Comparison of ENCODE assay signal across 15 cellular contexts in the genomic region with DNA sequence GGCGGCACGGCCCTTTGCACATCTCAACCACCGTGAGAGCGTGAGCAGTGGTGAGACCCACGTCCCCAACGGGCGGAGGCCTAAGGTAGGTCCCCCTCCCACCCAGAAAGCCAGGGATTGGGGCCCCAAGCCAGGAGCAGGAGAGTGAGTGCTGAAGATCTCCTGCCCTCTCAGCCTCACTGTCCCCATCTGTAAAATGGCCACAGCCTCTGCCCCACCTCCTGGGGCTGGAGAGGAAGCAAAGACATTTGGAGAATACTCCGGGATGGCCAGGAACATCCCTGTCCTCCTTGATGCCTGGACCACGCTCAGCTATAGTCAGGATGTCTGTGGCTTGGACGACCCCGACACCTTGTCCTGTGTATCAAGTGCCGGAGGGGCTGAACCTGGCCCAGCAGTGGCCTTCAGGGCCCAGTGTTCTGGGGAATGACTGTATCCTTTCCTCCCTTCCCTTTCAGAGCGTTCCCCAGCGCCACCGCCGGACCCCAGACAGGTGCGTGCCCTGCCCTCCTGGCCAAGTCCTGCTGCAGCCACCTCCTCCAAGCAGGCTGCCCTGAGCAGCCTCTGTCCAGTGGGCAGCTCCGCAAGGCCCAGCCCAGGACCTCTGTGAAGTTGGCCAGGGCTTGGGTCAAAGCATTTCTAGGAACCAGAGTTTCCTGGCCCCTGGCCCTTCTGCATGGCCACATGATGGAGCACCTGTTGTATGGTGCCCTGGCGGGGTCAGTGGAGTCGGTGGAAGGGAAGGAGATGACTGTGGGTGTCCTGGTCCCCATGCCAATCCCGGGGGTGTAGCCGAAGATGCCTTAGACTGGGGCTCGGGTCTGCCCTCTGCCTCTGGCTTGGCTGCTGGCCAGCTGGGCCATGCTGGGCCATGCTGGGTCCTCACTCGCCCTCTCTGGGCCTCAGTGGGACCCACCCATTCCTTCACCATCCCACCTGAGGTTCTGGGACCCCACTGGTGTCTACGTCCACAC. TPM values are rescaled to one million over a fixed set of nuclear protein-coding genes. Genes with fewer than 3 reads are reported as not detected.
DNase-seq lines count a peak whose midpoint lies in the region; ATAC-seq, FAIRE-seq and TF ChIP-seq lines count a peak whose summit lies in the region.
"Had no signal": no experiment of that assay in that cellular context is flagged by ENCODE, and none has a peak within 500 bp of the region (broad histone marks: within the 10 kb centered on the region; RNA-seq: fewer than 3 reads in every experiment).

No MANE protein-coding gene starts in this region.

- no peaks in the 10 kb centered on the region for H3K36me3 ChIP-seq in HepG2 (replicated peaks in 1 of 2; ENCODE audit: control insufficient read depth in 1 of 2, insufficient read depth in 2 of 2, low read length in 2 of 2)

- H2AFZ ChIP-seq in HepG2 (ENCODE audit: low read length), result no peak overlapping the region
- H2AFZ ChIP-seq: hepatocyte had no signal

- peak overlapping the region; percentile 69; the same call in 1 of the 2 replicates for H3K4me2 ChIP-seq in HepG2 (ENCODE audit: low read depth, low read length)
- H3K4me2 ChIP-seq: hepatocyte had no signal

- H3K27ac ChIP-seq in HepG2 (ENCODE audit: extremely low read length, insufficient read depth, low read length), result no peak overlapping the region
- H3K27ac ChIP-seq: hepatocyte, psoas muscle had no signal

- no peak for FAIRE-seq in HepG2 (lab: Jason Lieb, UNC)
- FAIRE-seq: GM18507 had no signal

- H3K4me3 Mint-ChIP-seq in activated naive CD8-positive, alpha-beta T cell treated with anti-CD3 and anti-CD28 coated beads, Interleukin-2, amount 10 ng/mL, durations not matched to agents 7 days and 5 days, result no peak overlapping the region
- H3K4me3 Mint-ChIP-seq in activated naive CD8-positive, alpha-beta T cell treated with anti-CD3 and anti-CD28 coated beads for 36 hours, result no peak overlapping the region
- no peak overlapping the region for H3K4me3 Mint-ChIP-seq in type B pancreatic cell
- no peak overlapping the region for H3K4me3 Mint-ChIP-seq in activated naive CD8-positive, alpha-beta T cell treated with anti-CD3 and anti-CD28 coated beads, Interleukin-2, amount 50 U/mL, for 24 hours
- H3K4me3 Mint-ChIP-seq: brain had no signal

- H3K4me3 ChIP-seq in HepG2 (replicated peaks in 1 of 3; ENCODE audit: insufficient read depth in 1 of 3, low read depth in 2 of 3, low read length in 3 of 3), result no peak overlapping the region; a peak in 1 of 6 replicates
- H3K4me3 ChIP-seq: hepatocyte, psoas muscle had no signal

- no peak overlapping the region for H3K27ac Mint-ChIP-seq in activated naive CD8-positive, alpha-beta T cell treated with anti-CD3 and anti-CD28 coated beads, Interleukin-2, amount 10 ng/mL, durations not matched to agents 7 days and 5 days
- H3K27ac Mint-ChIP-seq in activated naive CD8-positive, alpha-beta T cell treated with anti-CD3 and anti-CD28 coated beads for 36 hours, result no peak overlapping the region
- H3K27ac Mint-ChIP-seq in type B pancreatic cell, result no peak overlapping the region
- no peak overlapping the region for H3K27ac Mint-ChIP-seq in activated naive CD8-positive, alpha-beta T cell treated with anti-CD3 and anti-CD28 coated beads, Interleukin-2, amount 50 U/mL, for 24 hours
- H3K27ac Mint-ChIP-seq: brain had no signal

- peaks cover 49% of the 10 kb centered on the region for H3K4me1 ChIP-seq in HepG2 (ENCODE audit: insufficient read depth, low read length)
- H3K4me1 ChIP-seq: psoas muscle had no signal

- no peaks in the 10 kb centered on the region for H3K27me3 Mint-ChIP-seq in activated naive CD8-positive, alpha-beta T cell treated with anti-CD3 and anti-CD28 coated beads, Interleukin-2, amount 10 ng/mL, durations not matched to agents 7 days and 5 days
- H3K27me3 Mint-ChIP-seq in activated naive CD8-positive, alpha-beta T cell treated with anti-CD3 and anti-CD28 coated beads for 36 hours, result no peaks in the 10 kb centered on the region
- H3K27me3 Mint-ChIP-seq in type B pancreatic cell, result no peaks in the 10 kb centered on the region
- no peaks in the 10 kb centered on the region for H3K27me3 Mint-ChIP-seq in activated naive CD8-positive, alpha-beta T cell treated with anti-CD3 and anti-CD28 coated beads, Interleukin-2, amount 50 U/mL, for 24 hours
- H3K27me3 Mint-ChIP-seq: brain had no signal

- H3K9ac ChIP-seq in HepG2 (ENCODE audit: insufficient read depth, low read depth, low read length), result no peak overlapping the region

- no peaks in the 10 kb centered on the region for H3K9me3 Mint-ChIP-seq in activated naive CD8-positive, alpha-beta T cell treated with anti-CD3 and anti-CD28 coated beads, Interleukin-2, amount 10 ng/mL, durations not matched to agents 7 days and 5 days
- H3K9me3 Mint-ChIP-seq in activated naive CD8-positive, alpha-beta T cell treated with anti-CD3 and anti-CD28 coated beads for 36 hours, result no peaks in the 10 kb centered on the region
- no peaks in the 10 kb centered on the region for H3K9me3 Mint-ChIP-seq in type B pancreatic cell
- H3K9me3 Mint-ChIP-seq in activated naive CD8-positive, alpha-beta T cell treated with anti-CD3 and anti-CD28 coated beads, Interleukin-2, amount 50 U/mL, for 24 hours, result no peaks in the 10 kb centered on the region
- H3K9me3 Mint-ChIP-seq: brain had no signal

- H3K9me3 ChIP-seq in HepG2 (ENCODE audit: low read length), result no peaks in the 10 kb centered on the region
- H3K9me3 ChIP-seq: psoas muscle had no signal

- POLR2A ChIA-PET in activated naive CD8-positive, alpha-beta T cell treated with anti-CD3 and anti-CD28 coated beads, Interleukin-2, amount 10 ng/mL, durations not matched to agents 7 days and 5 days (lab: Charles Lee), result no interaction called here
- POLR2A ChIA-PET in HepG2 (lab: Yijun Ruan, JAX), result interaction anchor here (1.0 to 2.3 kb wide), 4 partner anchors 8 to 22 kb away, joined by 3 to 12 read pairs (median 6); no protein-coding TSS in a partner anchor

- peaks cover 0 to 24% of the 10 kb centered on the region in 2 experiments; a peak in 2 of 5 replicates for H3K27me3 ChIP-seq in HepG2 (ENCODE audit: control insufficient read depth in 1 of 2, insufficient read depth in 2 of 2, low read length in 2 of 2)
- H3K27me3 ChIP-seq: hepatocyte had no signal

- H4K20me1 ChIP-seq in HepG2 (ENCODE audit: insufficient read depth, low read length), result no peaks in the 10 kb centered on the region

- peak; percentile 26 for DNase-seq in activated naive CD8-positive, alpha-beta T cell treated with anti-CD3 and anti-CD28 coated beads, Interleukin-2, amount 10 ng/mL, durations not matched to agents 7 days and 5 days
- no peak for DNase-seq in activated naive CD8-positive, alpha-beta T cell treated with anti-CD3 and anti-CD28 coated beads for 36 hours
- DNase-seq in HuH-7.5 (ENCODE audit: low spot score) (peak; percentile 5), HepG2 (ENCODE audit: low spot score) (no peak), type B pancreatic cell (ENCODE audit: extremely low spot score, unreplicated experiment) (peak; percentile 64), G401 (ENCODE audit: low spot score) (no peak)
- no peak for DNase-seq in stimulated activated CD4-positive, alpha-beta T cell treated with anti-CD3 and anti-CD28 coated beads, Interleukin-2, amount 100 ng/mL, for 48 hours
- DNase-seq in activated naive CD8-positive, alpha-beta T cell treated with anti-CD3 and anti-CD28 coated beads, Interleukin-2, amount 50 U/mL, for 24 hours, result no peak
- DNase-seq: dermis blood vessel endothelial cell, NCI-H146, NCI-H446 had no signal

- H3K79me2 ChIP-seq in HepG2 (ENCODE audit: insufficient read depth, low read length), result no peaks in the 10 kb centered on the region
- H3K79me2 ChIP-seq: hepatocyte had no signal

- TF ChIP-seq EP300 in HepG2 (IDR thresholded peaks at IDR 0.05; ENCODE audit: low read depth in 2 of 2, low read length in 2 of 2), result no peak
- no peak for TF ChIP-seq EP300 in HepG2 (CRISPR knock-in tag; IDR thresholded peaks at IDR 0.05; ENCODE audit: borderline replicate concordance)

- intact Hi-C loops in HepG2 (cut with micrococcal nuclease; ENCODE audit: unreplicated experiment), result loop anchor here (5.0 kb wide), 1 partner anchor 47 kb away; no protein-coding TSS in a partner anchor

- 71% methylated on average over 21 of the region's 25 CpGs for WGBS in HepG2 (ENCODE audit: low lambda C conversion rate)

- BruUV-seq in HepG2 (replicated peaks; lab: Mats Ljungman, UMichigan), result no TSS peak

- no peak for ATAC-seq in activated naive CD8-positive, alpha-beta T cell treated with anti-CD3 and anti-CD28 coated beads, Interleukin-2, amount 10 ng/mL, durations not matched to agents 7 days and 5 days (ENCODE audit: low read depth)
- no peak for ATAC-seq in HepG2
- no peak for ATAC-seq in activated naive CD8-positive, alpha-beta T cell treated with anti-CD3 and anti-CD28 coated beads, Interleukin-2, amount 50 U/mL, for 24 hours
- ATAC-seq: psoas muscle had no signal

- peaks cover 1% of the 10 kb centered on the region for H3K4me1 Mint-ChIP-seq in activated naive CD8-positive, alpha-beta T cell treated with anti-CD3 and anti-CD28 coated beads, Interleukin-2, amount 10 ng/mL, durations not matched to agents 7 days and 5 days
- no peaks in the 10 kb centered on the region for H3K4me1 Mint-ChIP-seq in activated naive CD8-positive, alpha-beta T cell treated with anti-CD3 and anti-CD28 coated beads for 36 hours
- peaks cover 8% of the 10 kb centered on the region for H3K4me1 Mint-ChIP-seq in type B pancreatic cell (ENCODE audit: unreplicated experiment)
- no peaks in the 10 kb centered on the region for H3K4me1 Mint-ChIP-seq in activated naive CD8-positive, alpha-beta T cell treated with anti-CD3 and anti-CD28 coated beads, Interleukin-2, amount 50 U/mL, for 24 hours

- no peak for TF ChIP-seq RAD21 in HepG2 (CRISPR knock-in tag; IDR thresholded peaks at IDR 0.05)

- CTCF ChIA-PET in HepG2 (lab: Yijun Ruan, JAX; ENCODE audit: low intra/inter-chr PET ratio, low total read pairs), result no interaction called here

- no peak for TF ChIP-seq POLR2A in HepG2 (IDR thresholded peaks at IDR 0.05; ENCODE audit: insufficient read depth in 1 of 2, low read depth in 2 of 2, low read length in 2 of 2)

- H3K36me3 Mint-ChIP-seq in activated naive CD8-positive, alpha-beta T cell treated with anti-CD3 and anti-CD28 coated beads, Interleukin-2, amount 10 ng/mL, durations not matched to agents 7 days and 5 days, result peaks cover 13% of the 10 kb centered on the region
- H3K36me3 Mint-ChIP-seq in activated naive CD8-positive, alpha-beta T cell treated with anti-CD3 and anti-CD28 coated beads for 36 hours, result peaks cover under 1% of the 10 kb centered on the region
- H3K36me3 Mint-ChIP-seq in type B pancreatic cell, result no peaks in the 10 kb centered on the region
- peaks cover 2% of the 10 kb centered on the region for H3K36me3 Mint-ChIP-seq in activated naive CD8-positive, alpha-beta T cell treated with anti-CD3 and anti-CD28 coated beads, Interleukin-2, amount 50 U/mL, for 24 hours (ENCODE audit: low read depth)
- H3K36me3 Mint-ChIP-seq: brain had no signal

- TF ChIP-seq CTCF in HepG2 (CRISPR knock-in tag; IDR thresholded peaks at IDR 0.05) (no peak), type B pancreatic cell (conservative IDR thresholded peaks at IDR 0.05) (no peak)

- in situ Hi-C loops in HepG2 (cut with HindIII; ENCODE audit: extremely low pct_ligation_motif_present, low pct_unique_long_range_greater_than_20kb), result loop anchor here (5.0 kb wide), 1 partner anchor 37 kb away; a partner anchor contains a TSS
- in situ Hi-C loops in G401 (cut with HindIII; ENCODE audit: low sequenced_read_pairs), result no loop called here

RNA-seq across cellular contexts. Expression of a gene that starts 38.4 kb away (rescaled TPM):
- 100 to 1,000 TPM; 172 to 177 TPM for total RNA-seq in activated naive CD8-positive, alpha-beta T cell treated with anti-CD3 and anti-CD28 coated beads, Interleukin-2, amount 10 ng/mL, durations not matched to agents 7 days and 5 days
- 10 to 100 TPM; 72.3 to 73.1 TPM for total RNA-seq in activated naive CD8-positive, alpha-beta T cell treated with anti-CD3 and anti-CD28 coated beads for 36 hours
- total RNA-seq in HepG2 (2016; rRNA removed; fragmentation: Illumina TruSeq; extraction: Trizol) (2.3 and 4.3 TPM in 2 replicates), type B pancreatic cell (ENCODE audit: low replicate concordance) (16.8 and 32.8 TPM in 2 replicates)
- 0.51 and 1.3 TPM in 2 replicates for total RNA-seq in HepG2 (2016; cell fraction: cytosol; rRNA removed; fragmentation: Illumina TruSeq; extraction: Trizol; ENCODE audit: low read depth)
- total RNA-seq in HepG2 (2016; cell fraction: insoluble cytoplasmic fraction; rRNA removed; fragmentation: Illumina TruSeq; extraction: Trizol), result 2.5 and 4.5 TPM in 2 replicates
- 1.1 and 1.8 TPM in 2 replicates for total RNA-seq in HepG2 (2016; cell fraction: membrane; rRNA removed; fragmentation: Illumina TruSeq; extraction: Trizol)
- total RNA-seq in HepG2 (2016; cell fraction: nucleus; rRNA removed; fragmentation: Illumina TruSeq; extraction: Trizol), result 3.9 and 5.9 TPM in 2 replicates
- polyA plus RNA-seq in HepG2 (2011; rRNA removed), result 2.2 and 3.7 TPM in 2 replicates
- polyA plus RNA-seq in HepG2 (2011; cell fraction: cytosol; rRNA removed), result 1.2 and 1.5 TPM in 2 replicates
- polyA plus RNA-seq in HepG2 (2011; cell fraction: nucleus; rRNA removed), result 14.6 and 16.9 TPM in 2 replicates
- 1.7 and 3.0 TPM in 2 replicates for polyA plus RNA-seq in HepG2 (2012)
- polyA plus RNA-seq in HepG2 (2016; cell fraction: cytosol; fragmentation: Illumina TruSeq; extraction: Trizol; ENCODE audit: low read depth), result 0.17 and 0.38 TPM in 2 replicates
- 1.2 and 1.4 TPM in 2 replicates for polyA plus RNA-seq in HepG2 (2016; cell fraction: insoluble cytoplasmic fraction; fragmentation: Illumina TruSeq; extraction: Trizol; ENCODE audit: low read depth)
- 0.44 and 0.47 TPM in 2 replicates for polyA plus RNA-seq in HepG2 (2016; cell fraction: membrane; fragmentation: Illumina TruSeq; extraction: Trizol; ENCODE audit: low read depth)
- 6.9 and 8.7 TPM in 2 replicates for polyA plus RNA-seq in HepG2 (2016; cell fraction: nucleus; fragmentation: Illumina TruSeq; extraction: Trizol; ENCODE audit: insufficient read depth, low read depth)
- polyA minus RNA-seq in HepG2 (2011; rRNA and poly(A)+ RNA removed; ENCODE audit: low replicate concordance), result 17.5 and 40.6 TPM in 2 replicates
- polyA minus RNA-seq in HepG2 (2011; cell fraction: cytosol; rRNA and poly(A)+ RNA removed), result 2.0 and 5.5 TPM in 2 replicates
- polyA minus RNA-seq in HepG2 (2011; cell fraction: nucleus; rRNA and poly(A)+ RNA removed), result 9.0 and 10.2 TPM in 2 replicates
- total RNA-seq in G401 (2014; rRNA removed; shearing (Covaris generic)), result 0.31 and 1.7 TPM in 2 replicates

Comparison
In these comparisons a context has a peak if more than half of its experiments do, and no peak if none do; other contexts are left out.
1. DNase-seq: peak in activated naive CD8-positive, alpha-beta T cell treated with anti-CD3 and anti-CD28 coated beads, Interleukin-2, amount 10 ng/mL, durations not matched to agents 7 days and 5 days (single experiment), HuH-7.5 (single experiment) and type B pancreatic cell (single experiment); none in activated naive CD8-positive, alpha-beta T cell treated with anti-CD3 and anti-CD28 coated beads for 36 hours (single experiment), HepG2 (single experiment), stimulated activated CD4-positive, alpha-beta T cell treated with anti-CD3 and anti-CD28 coated beads, Interleukin-2, amount 100 ng/mL, for 48 hours (0 of 2), G401 (single experiment) and activated naive CD8-positive, alpha-beta T cell treated with anti-CD3 and anti-CD28 coated beads, Interleukin-2, amount 50 U/mL, for 24 hours (single experiment).